Comparison of ENCODE assay signal across 21 cellular contexts in genomic region chr9:91789941-91790340, GRCh38.
DNase-seq lines count a peak whose midpoint lies in the region; ATAC-seq and TF ChIP-seq lines count a peak whose summit lies in the region.
"Had no signal": no experiment of that assay in that cellular context is flagged by ENCODE, and none has a peak within 500 bp of the region (broad histone marks: within the 10 kb centered on the region; RNA-seq: fewer than 3 reads in every experiment).

No MANE protein-coding gene starts in this region.

- H3K27me3 Mint-ChIP-seq in stimulated activated naive CD8-positive, alpha-beta T cell treated with anti-CD3 and anti-CD28 coated beads, Interleukin-15, amount 100 ng/mL, for 72 hours = peaks cover 12% of the 10 kb centered on the region
- no peaks in the 10 kb centered on the region for H3K27me3 Mint-ChIP-seq in chondrocyte (ENCODE audit: low read depth)

- peaks cover under 1% of the 10 kb centered on the region for H3K4me1 Mint-ChIP-seq in stimulated activated naive CD8-positive, alpha-beta T cell treated with anti-CD3 and anti-CD28 coated beads, Interleukin-15, amount 100 ng/mL, for 72 hours
- peaks cover 13% of the 10 kb centered on the region for H3K4me1 Mint-ChIP-seq in chondrocyte (ENCODE audit: low read depth)
- H3K4me1 Mint-ChIP-seq: B cell, CD14-positive monocyte had no signal

- no peak for TF ChIP-seq CTCF in chondrocyte (IDR thresholded peaks at IDR 0.05)

- no peak overlapping the region for H3K27ac Mint-ChIP-seq in stimulated activated naive CD8-positive, alpha-beta T cell treated with anti-CD3 and anti-CD28 coated beads, Interleukin-15, amount 100 ng/mL, for 72 hours
- H3K27ac Mint-ChIP-seq in chondrocyte (ENCODE audit: unreplicated experiment) = no peak overlapping the region
- H3K27ac Mint-ChIP-seq: B cell, CD14-positive monocyte had no signal

- H3K36me3 Mint-ChIP-seq in chondrocyte (ENCODE audit: low read depth) = no peaks in the 10 kb centered on the region
- H3K36me3 Mint-ChIP-seq: CD14-positive monocyte had no signal

- peaks cover 0 to 6% of the 10 kb centered on the region in 2 donors for H3K9me3 Mint-ChIP-seq in stimulated activated naive CD8-positive, alpha-beta T cell treated with anti-CD3 and anti-CD28 coated beads, Interleukin-15, amount 100 ng/mL, for 72 hours
- peaks cover 9% of the 10 kb centered on the region for H3K9me3 Mint-ChIP-seq in chondrocyte (ENCODE audit: low read depth)

- ATAC-seq in stimulated activated naive CD8-positive, alpha-beta T cell treated with anti-CD3 and anti-CD28 coated beads, Interleukin-15, Interleukin-2, amounts not matched to agents 100 U/mL and 50 U/mL, for 24 hours = peak; percentile 63
- ATAC-seq in stimulated activated naive CD8-positive, alpha-beta T cell treated with anti-CD3 and anti-CD28 coated beads, Interleukin-15, amount 100 ng/mL, for 72 hours = no peak
- no peak for ATAC-seq in HG03432 (IDR thresholded peaks at IDR 0.05; ENCODE audit: unreplicated experiment)

- H3K4me3 Mint-ChIP-seq in stimulated activated naive CD8-positive, alpha-beta T cell treated with anti-CD3 and anti-CD28 coated beads, Interleukin-15, amount 100 ng/mL, for 72 hours = no peak overlapping the region
- H3K4me3 Mint-ChIP-seq in chondrocyte (ENCODE audit: unreplicated experiment) = no peak overlapping the region
- H3K4me3 Mint-ChIP-seq: B cell, CD14-positive monocyte had no signal

- DNase-seq in stimulated activated naive CD8-positive, alpha-beta T cell treated with anti-CD3 and anti-CD28 coated beads, Interleukin-15, Interleukin-2, amounts not matched to agents 100 U/mL and 50 U/mL, for 24 hours = no peak
- no peak for DNase-seq in stimulated activated naive CD8-positive, alpha-beta T cell treated with anti-CD3 and anti-CD28 coated beads, Interleukin-15, amount 100 ng/mL, for 72 hours
- peak; percentile 25 for DNase-seq in chondrocyte (ENCODE audit: low spot score)
- DNase-seq in mesenteric fat pad (ENCODE audit: low spot score) = peak; percentile 8
- DNase-seq in activated gamma-delta T cell treated with Interleukin-2 at 50 U/mL for 16 hours = no peak
- DNase-seq in A172 (ENCODE audit: low spot score) = no peak
- DNase-seq: DMS53; GDM1; KBM-7; NCI-H1092 treated with DMSO at 0.1 percent for 48 hours; NCI-H1436 treated with DMSO at 0.1 percent for 48 hours; NCI-H2029; NCI-H2227 treated with DMSO at 0.1 percent for 48 hours; NCI-H510A treated with DMSO at 0.1 percent for 48 hours; NCI-H774; NK-92 treated with Interleukin-12 subunit alpha and Interleukin-12 subunit beta, amount 100 ng/mL, for 24 hours; SIG-M5; SK-N-SH had no signal

Comparison
In these comparisons a context has a peak if more than half of its experiments do, and no peak if none do; other contexts are left out.
1. DNase-seq: peak in chondrocyte (single experiment) and mesenteric fat pad (single experiment); none in stimulated activated naive CD8-positive, alpha-beta T cell treated with anti-CD3 and anti-CD28 coated beads, Interleukin-15, Interleukin-2, amounts not matched to agents 100 U/mL and 50 U/mL, for 24 hours (single experiment), stimulated activated naive CD8-positive, alpha-beta T cell treated with anti-CD3 and anti-CD28 coated beads, Interleukin-15, amount 100 ng/mL, for 72 hours (0 of 2), activated gamma-delta T cell treated with Interleukin-2 at 50 U/mL for 16 hours (single experiment) and A172 (single experiment).